In the genomic region with DNA sequence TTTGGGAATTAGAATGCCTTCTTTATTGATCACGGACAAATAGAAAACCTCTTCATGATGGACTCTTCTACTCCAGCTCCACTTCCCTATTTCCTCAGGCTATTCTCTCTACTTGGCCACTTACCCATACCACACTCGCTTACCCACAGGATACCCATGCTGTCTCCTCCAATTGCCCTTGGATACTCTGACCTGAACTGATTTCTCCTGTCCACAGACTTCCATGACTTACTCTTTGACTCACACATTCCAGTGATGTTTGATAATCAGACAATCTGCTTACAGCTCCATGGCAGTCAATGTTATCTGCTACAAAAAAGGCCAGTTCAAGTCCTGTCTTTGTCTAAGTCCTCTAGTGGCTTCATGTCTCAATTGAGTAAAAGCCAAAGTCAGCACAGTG, we compare ENCODE assay signal across 21 cellular contexts.
"Had no signal": no experiment of that assay in that cellular context is flagged by ENCODE, and none has a peak within 500 bp of the region (broad histone marks: within the 10 kb centered on the region; RNA-seq: fewer than 3 reads in every experiment).

No MANE protein-coding gene starts in this region.

- H3K27me3 ChIP-seq: body of pancreas, heart right ventricle, ovary, right lobe of liver, upper lobe of right lung had no signal

- H3K4me3 Mint-ChIP-seq: activated B cell treated with CpG ODN at 0.5 μM for 24 hours; activated CD4-positive, alpha-beta memory T cell treated with anti-CD3 and anti-CD28 coated beads for 36 hours; activated naive CD8-positive, alpha-beta T cell; activated T-helper 1 cell treated with anti-CD3 and anti-CD28 coated beads, Interleukin-12 subunit alpha, Interleukin-12 subunit beta, Interleukin-2, Interleukin-4 antibody, amounts not matched to agents 30 ng/mL and 10 ng/mL and 1 ng/mL, durations not matched to agents 14 hours and 24 hours and 36 hours; endodermal cell; immature natural killer cell; naive thymus-derived CD8-positive, alpha-beta T cell; stimulated activated naive CD8-positive, alpha-beta T cell treated with anti-CD3 and anti-CD28 coated beads, Interleukin-15, amount 100 ng/mL, for 72 hours had no signal

- H3K9me3 ChIP-seq: body of pancreas, heart right ventricle, ovary, right lobe of liver, upper lobe of right lung had no signal

- H3K27ac Mint-ChIP-seq: activated B cell treated with CpG ODN at 0.5 μM for 24 hours; activated CD4-positive, alpha-beta memory T cell treated with anti-CD3 and anti-CD28 coated beads for 36 hours; activated naive CD8-positive, alpha-beta T cell; activated T-helper 1 cell treated with anti-CD3 and anti-CD28 coated beads, Interleukin-12 subunit alpha, Interleukin-12 subunit beta, Interleukin-2, Interleukin-4 antibody, amounts not matched to agents 30 ng/mL and 10 ng/mL and 1 ng/mL, durations not matched to agents 14 hours and 24 hours and 36 hours; endodermal cell; immature natural killer cell; stimulated activated naive CD8-positive, alpha-beta T cell treated with anti-CD3 and anti-CD28 coated beads, Interleukin-15, amount 100 ng/mL, for 72 hours had no signal

- DNase-seq: activated B cell treated with CpG ODN at 0.5 μM for 24 hours; activated CD4-positive, alpha-beta memory T cell treated with anti-CD3 and anti-CD28 coated beads for 36 hours; activated CD4-positive, alpha-beta T cell treated with anti-CD3 and anti-CD28 coated beads for 4 hours; activated gamma-delta T cell treated with Interleukin-2 at 50 U/mL for 16 hours; activated T-cell treated with anti-CD3 and anti-CD28 coated beads for 4 hours; body of pancreas; caudate nucleus; endodermal cell; heart right ventricle; immature natural killer cell; mesenchymal stem cell; naive thymus-derived CD8-positive, alpha-beta T cell; ovary; right lobe of liver; small intestine; stimulated activated CD4-positive, alpha-beta T cell treated with anti-CD3 and anti-CD28 coated beads, Interleukin-15, amount 100 ng/mL, for 24 hours; stimulated activated CD4-positive, alpha-beta T cell treated with anti-CD3 and anti-CD28 coated beads, Interleukin-4, amount 100 ng/mL, for 1 hour; stimulated activated naive CD8-positive, alpha-beta T cell treated with anti-CD3 and anti-CD28 coated beads, Interleukin-15, amount 100 ng/mL, for 72 hours; upper lobe of right lung had no signal

- H3K27ac ChIP-seq: body of pancreas, heart right ventricle, ovary, right lobe of liver, upper lobe of right lung had no signal

- H3K4me1 ChIP-seq: body of pancreas, heart right ventricle, right lobe of liver, upper lobe of right lung had no signal

- ATAC-seq: body of pancreas; heart right ventricle; naive thymus-derived CD8-positive, alpha-beta T cell; right lobe of liver; stimulated activated naive CD8-positive, alpha-beta T cell treated with anti-CD3 and anti-CD28 coated beads, Interleukin-15, amount 100 ng/mL, for 72 hours; upper lobe of right lung had no signal

- H3K4me3 ChIP-seq: body of pancreas, heart right ventricle, ovary, right lobe of liver, upper lobe of right lung had no signal

- H3K36me3 ChIP-seq: heart right ventricle, ovary, right lobe of liver, upper lobe of right lung had no signal

- H3K27me3 Mint-ChIP-seq: activated B cell treated with CpG ODN at 0.5 μM for 24 hours; activated CD4-positive, alpha-beta memory T cell treated with anti-CD3 and anti-CD28 coated beads for 36 hours; activated naive CD8-positive, alpha-beta T cell; naive thymus-derived CD8-positive, alpha-beta T cell; stimulated activated naive CD8-positive, alpha-beta T cell treated with anti-CD3 and anti-CD28 coated beads, Interleukin-15, amount 100 ng/mL, for 72 hours had no signal

- H3K4me1 Mint-ChIP-seq: activated B cell treated with CpG ODN at 0.5 μM for 24 hours; immature natural killer cell; naive thymus-derived CD8-positive, alpha-beta T cell; stimulated activated naive CD8-positive, alpha-beta T cell treated with anti-CD3 and anti-CD28 coated beads, Interleukin-15, amount 100 ng/mL, for 72 hours had no signal

- H3K36me3 Mint-ChIP-seq: activated CD4-positive, alpha-beta memory T cell treated with anti-CD3 and anti-CD28 coated beads for 36 hours; activated naive CD8-positive, alpha-beta T cell; immature natural killer cell; naive thymus-derived CD8-positive, alpha-beta T cell had no signal

- H3K9me3 Mint-ChIP-seq: activated B cell treated with CpG ODN at 0.5 μM for 24 hours; activated CD4-positive, alpha-beta memory T cell treated with anti-CD3 and anti-CD28 coated beads for 36 hours; activated T-helper 1 cell treated with anti-CD3 and anti-CD28 coated beads, Interleukin-12 subunit alpha, Interleukin-12 subunit beta, Interleukin-2, Interleukin-4 antibody, amounts not matched to agents 30 ng/mL and 10 ng/mL and 1 ng/mL, durations not matched to agents 14 hours and 24 hours and 36 hours; endodermal cell; immature natural killer cell; naive thymus-derived CD8-positive, alpha-beta T cell had no signal
